8 cellular contexts compared by ENCODE assay signal in genomic region chr20:11274137-11274536, GRCh38.
DNase-seq lines count a peak whose midpoint lies in the region; ATAC-seq and TF ChIP-seq lines count a peak whose summit lies in the region.

No MANE protein-coding gene starts in this region.

- in situ Hi-C loops in T47D (cut with HindIII; ENCODE audit: low pct_unique_long_range_greater_than_20kb, low sequenced_read_pairs): no loop called here

- H3K36me3 Mint-ChIP-seq in natural killer cell treated with Interleukin-12 subunit alpha and Interleukin-12 subunit beta and Interleukin-15 and Interleukin-18, amount 100 ng/mL, for 72 hours: no peaks in the 10 kb centered on the region

- ATAC-seq in natural killer cell treated with Interleukin-12 subunit alpha and Interleukin-12 subunit beta and Interleukin-15 and Interleukin-18, amount 100 ng/mL, for 72 hours: no peak

- peaks cover 7 to 12% of the 10 kb centered on the region in 2 donors for H3K27me3 Mint-ChIP-seq in natural killer cell treated with Interleukin-12 subunit alpha and Interleukin-12 subunit beta and Interleukin-15 and Interleukin-18, amount 100 ng/mL, for 72 hours

- no peak overlapping the region for H3K4me3 ChIP-seq in GM12875 (ENCODE audit: low read depth, low read length)
- H3K4me3 ChIP-seq in kidney epithelial cell (ENCODE audit: low read depth, low read length): no peak overlapping the region

- H3K27me3 ChIP-seq in kidney epithelial cell (ENCODE audit: control insufficient read depth, insufficient read depth, low read length): no peaks in the 10 kb centered on the region

- H3K4me3 Mint-ChIP-seq in natural killer cell treated with Interleukin-12 subunit alpha and Interleukin-12 subunit beta and Interleukin-15 and Interleukin-18, amount 100 ng/mL, for 72 hours: no peak overlapping the region

- TF ChIP-seq CTCF in GM12875 (IDR thresholded peaks at IDR 0.05; ENCODE audit: borderline replicate concordance, insufficient read depth, low read depth, low read length) (peak; percentile 13; the same call in 1 of the 2 replicates), kidney epithelial cell (IDR thresholded peaks at IDR 0.05; ENCODE audit: insufficient read depth, low read length, poor library complexity, severe bottlenecking) (peak; percentile 44)

- no peaks in the 10 kb centered on the region for H3K4me1 Mint-ChIP-seq in natural killer cell treated with Interleukin-12 subunit alpha and Interleukin-12 subunit beta and Interleukin-15 and Interleukin-18, amount 100 ng/mL, for 72 hours (ENCODE audit: low read depth in 2 of 2)

- no peaks in the 10 kb centered on the region for H3K9me3 Mint-ChIP-seq in natural killer cell treated with Interleukin-12 subunit alpha and Interleukin-12 subunit beta and Interleukin-15 and Interleukin-18, amount 100 ng/mL, for 72 hours

- H3K36me3 ChIP-seq in kidney epithelial cell (ENCODE audit: control insufficient read depth, insufficient read depth, low read length): no peaks in the 10 kb centered on the region

- no peak overlapping the region for H3K27ac Mint-ChIP-seq in natural killer cell treated with Interleukin-12 subunit alpha and Interleukin-12 subunit beta and Interleukin-15 and Interleukin-18, amount 100 ng/mL, for 72 hours

- peak; percentile 41 for DNase-seq in HS-27A (ENCODE audit: low read depth)
- DNase-seq in NCI-H69 (lab: John Stamatoyannopoulos, UW): peak; percentile 82
- DNase-seq in T47D (ENCODE audit: low read depth in 1 of 2, low spot score in 1 of 2): peak; percentile 70 to 71
- DNase-seq in kidney epithelial cell (ENCODE audit: low read depth): no peak
- DNase-seq in ureter (ENCODE audit: low spot score): peak; percentile 50
- no peak for DNase-seq in natural killer cell treated with Interleukin-12 subunit alpha and Interleukin-12 subunit beta and Interleukin-15 and Interleukin-18, amount 100 ng/mL, for 72 hours (ENCODE audit: low spot score)
- DNase-seq in stimulated activated CD4-positive, alpha-beta T cell treated with anti-CD3 and anti-CD28 coated beads, Interleukin-2, amount 100 ng/mL, for 48 hours: no peak

Comparison
In these comparisons a context has a peak if more than half of its experiments do, and no peak if none do; other contexts are left out.
1. DNase-seq: peak in HS-27A (single experiment), NCI-H69 (single experiment), T47D (2 of 2) and ureter (single experiment); none in kidney epithelial cell (single experiment), natural killer cell treated with Interleukin-12 subunit alpha and Interleukin-12 subunit beta and Interleukin-15 and Interleukin-18, amount 100 ng/mL, for 72 hours (single experiment) and stimulated activated CD4-positive, alpha-beta T cell treated with anti-CD3 and anti-CD28 coated beads, Interleukin-2, amount 100 ng/mL, for 48 hours (0 of 2).